8 cellular contexts compared by ENCODE assay signal in genomic region chr17:3636154-3636907, GRCh38. TPM values are rescaled to one million over a fixed set of nuclear protein-coding genes. Genes with fewer than 3 reads are reported as not detected.
A peak's percentile ranks its signal among the peaks of the same experiment; 100 is the strongest.
DNase-seq lines count a peak whose midpoint lies in the region; ATAC-seq lines count a peak whose summit lies in the region.

Gene CTNS, plus strand, starts transcription at chr17:3636760. Its CDS starts 3,447 bp downstream, at chr17:3640207.
Gene SHPK, minus strand, starts transcription at chr17:3636250. Its CDS starts 31 bp downstream, at chr17:3636219.

- peak within 1 kb of the TSS; percentile 95 to 98 for H3K4me3 Mint-ChIP-seq in effector memory CD8-positive, alpha-beta T cell
- H3K4me3 Mint-ChIP-seq in memory B cell: peak within 1 kb of the TSS; percentile 95

- H3K36me3 Mint-ChIP-seq in effector memory CD8-positive, alpha-beta T cell (ENCODE audit: insufficient read depth): peaks cover 4% of the 10 kb centered on the region
- H3K36me3 Mint-ChIP-seq in memory B cell: no peaks in the 10 kb centered on the region

- peak; percentile 88 for ATAC-seq in GM21360 (IDR thresholded peaks at IDR 0.05; ENCODE audit: unreplicated experiment)
- peak; percentile 97 for ATAC-seq in effector memory CD8-positive, alpha-beta T cell (replicated peaks)
- ATAC-seq in memory B cell (ENCODE audit: low read depth): peak; percentile 95

- H3K4me1 Mint-ChIP-seq in effector memory CD8-positive, alpha-beta T cell (ENCODE audit: low read depth in 2 of 2): peaks cover 16 to 19% of the 10 kb centered on the region in 2 donors
- H3K4me1 Mint-ChIP-seq in memory B cell: peaks cover 25% of the 10 kb centered on the region

- DNase-seq in COLO668 (lab: John Stamatoyannopoulos, UW; ENCODE audit: unreplicated experiment) (peak; percentile 93), HT1080 (ENCODE audit: low read depth) (peak; percentile 97), NOMO-1 treated with DMSO at 0.1 percent for 48 hours (lab: John Stamatoyannopoulos, UW; ENCODE audit: unreplicated experiment) (peak; percentile 97), memory B cell (ENCODE audit: low spot score in 2 of 2) (peak; percentile 93 to 95)
- peak; percentile 85 to 90 for DNase-seq in activated CD8-positive, alpha-beta memory T cell treated with anti-CD3 and anti-CD28 coated beads for 4 hours (ENCODE audit: low read depth in 2 of 2)
- DNase-seq in effector memory CD8-positive, alpha-beta T cell: peak; percentile 92 to 93 (median 93)
- DNase-seq in stimulated activated CD8-positive, alpha-beta memory T cell treated with anti-CD3 and anti-CD28 coated beads, Interleukin-12 subunit alpha, Interleukin-12 subunit beta, amount 100 ng/mL, for 24 hours (ENCODE audit: extremely low read depth): peak; percentile 84

- no peaks in the 10 kb centered on the region for H3K9me3 Mint-ChIP-seq in effector memory CD8-positive, alpha-beta T cell
- peaks cover 1% of the 10 kb centered on the region for H3K9me3 Mint-ChIP-seq in memory B cell

- H3K27me3 Mint-ChIP-seq in effector memory CD8-positive, alpha-beta T cell: no peaks in the 10 kb centered on the region
- no peaks in the 10 kb centered on the region for H3K27me3 Mint-ChIP-seq in memory B cell

- H3K27ac Mint-ChIP-seq in effector memory CD8-positive, alpha-beta T cell: peak within 1 kb of the TSS; percentile 97 to 98
- peak within 1 kb of the TSS; percentile 96 for H3K27ac Mint-ChIP-seq in memory B cell

RNA-seq across cellular contexts. Expression of gene CTNS, which starts in this region (rescaled TPM):
- 29.4 and 30.2 TPM in 2 replicates for total RNA-seq in HT1080 (2014; rRNA removed; shearing (Covaris generic))
- 15.1 and 20.1 TPM in 2 replicates for polyA plus RNA-seq in HT1080 (2015; cell fraction: cytosol; rRNA removed)
- polyA plus RNA-seq in HT1080 (2015; cell fraction: nucleus; rRNA removed): 20.0 and 20.3 TPM in 2 replicates

RNA-seq across cellular contexts. Expression of gene SHPK, which starts in this region (rescaled TPM):
- total RNA-seq in HT1080 (2014; rRNA removed; shearing (Covaris generic)): 24.7 and 31.2 TPM in 2 replicates
- polyA plus RNA-seq in HT1080 (2015; cell fraction: cytosol; rRNA removed): 12.1 and 13.4 TPM in 2 replicates
- polyA plus RNA-seq in HT1080 (2015; cell fraction: nucleus; rRNA removed): 19.2 and 19.4 TPM in 2 replicates

Comparison
In these comparisons a context has a peak if more than half of its experiments do, and no peak if none do; other contexts are left out.
1. Peak in every context shown above with its lines: DNase-seq and ATAC-seq.